15 cellular contexts compared by ENCODE assay signal in genomic region chr6:10963113-10963512, GRCh38.
"Had no signal": no experiment of that assay in that cellular context is flagged by ENCODE, and none has a peak within 500 bp of the region (broad histone marks: within the 10 kb centered on the region; RNA-seq: fewer than 3 reads in every experiment).

No MANE protein-coding gene starts in this region.

- H3K4me1 ChIP-seq: gastroesophageal sphincter, tibial artery, vagina had no signal

- H3K36me3 ChIP-seq: gastroesophageal sphincter, tibial artery, vagina had no signal

- H3K4me3 ChIP-seq: gastroesophageal sphincter, tibial artery, vagina had no signal

- H3K4me1 Mint-ChIP-seq: activated CD4-positive, alpha-beta T cell treated with anti-CD3 and anti-CD28 coated beads for 36 hours; activated naive CD8-positive, alpha-beta T cell treated with anti-CD3 and anti-CD28 coated beads, Interleukin-2, amount 50 U/mL, for 24 hours; naive B cell had no signal

- H3K27ac ChIP-seq: gastroesophageal sphincter, tibial artery, vagina, VCaP had no signal

- H3K27me3 ChIP-seq: gastroesophageal sphincter, tibial artery, vagina had no signal

- H3K4me3 Mint-ChIP-seq: activated CD4-positive, alpha-beta T cell treated with anti-CD3 and anti-CD28 coated beads for 36 hours; activated CD8-positive, alpha-beta T cell treated with anti-CD3 and anti-CD28 coated beads for 36 hours; activated naive CD8-positive, alpha-beta T cell treated with anti-CD3 and anti-CD28 coated beads, Interleukin-2, amount 50 U/mL, for 24 hours; activated T-helper 1 cell treated with anti-CD3 and anti-CD28 coated beads, Interleukin-12 subunit alpha, Interleukin-12 subunit beta, Interleukin-2, Interleukin-4 antibody, amounts not matched to agents 30 ng/mL and 10 ng/mL and 1 ng/mL, durations not matched to agents 14 hours and 24 hours and 36 hours; naive B cell had no signal

- DNase-seq: activated CD4-positive, alpha-beta T cell treated with anti-CD3 and anti-CD28 coated beads for 36 hours; activated CD8-positive, alpha-beta memory T cell treated with anti-CD3 and anti-CD28 coated beads, Interleukin-2, amount 50 U/mL, for 4 hours; activated CD8-positive, alpha-beta T cell treated with anti-CD3 and anti-CD28 coated beads for 36 hours; activated naive CD4-positive, alpha-beta T cell treated with Interleukin-2 at 50 U/mL for 16 hours; activated naive CD8-positive, alpha-beta T cell treated with anti-CD3 and anti-CD28 coated beads, Interleukin-2, amount 50 U/mL, for 24 hours; caudate nucleus; cortex of kidney; effector CD8-positive, alpha-beta T cell; naive B cell; posterior cingulate gyrus; tibial artery had no signal

- H3K9me3 Mint-ChIP-seq: activated T-helper 1 cell treated with anti-CD3 and anti-CD28 coated beads, Interleukin-12 subunit alpha, Interleukin-12 subunit beta, Interleukin-2, Interleukin-4 antibody, amounts not matched to agents 30 ng/mL and 10 ng/mL and 1 ng/mL, durations not matched to agents 14 hours and 24 hours and 36 hours had no signal

- ATAC-seq: activated CD4-positive, alpha-beta T cell treated with anti-CD3 and anti-CD28 coated beads for 36 hours; activated CD8-positive, alpha-beta T cell treated with anti-CD3 and anti-CD28 coated beads for 36 hours; activated naive CD8-positive, alpha-beta T cell treated with anti-CD3 and anti-CD28 coated beads, Interleukin-2, amount 50 U/mL, for 24 hours; gastroesophageal sphincter had no signal

- H3K9me3 ChIP-seq: vagina had no signal

- H3K27ac Mint-ChIP-seq: activated CD4-positive, alpha-beta T cell treated with anti-CD3 and anti-CD28 coated beads for 36 hours; activated CD8-positive, alpha-beta T cell treated with anti-CD3 and anti-CD28 coated beads for 36 hours; activated naive CD8-positive, alpha-beta T cell treated with anti-CD3 and anti-CD28 coated beads, Interleukin-2, amount 50 U/mL, for 24 hours; activated T-helper 1 cell treated with anti-CD3 and anti-CD28 coated beads, Interleukin-12 subunit alpha, Interleukin-12 subunit beta, Interleukin-2, Interleukin-4 antibody, amounts not matched to agents 30 ng/mL and 10 ng/mL and 1 ng/mL, durations not matched to agents 14 hours and 24 hours and 36 hours; naive B cell had no signal
